ENCODE assay signal across 35 cellular contexts in genomic region chr6:5450073-5450472, GRCh38.
"Had no signal": no experiment of that assay in that cellular context is flagged by ENCODE, and none has a peak within 500 bp of the region (broad histone marks: within the 10 kb centered on the region; RNA-seq: fewer than 3 reads in every experiment).

No MANE protein-coding gene starts in this region.

- H3K27ac Mint-ChIP-seq: activated CD8-positive, alpha-beta memory T cell treated with anti-CD3 and anti-CD28 coated beads, Interleukin-2, amount 10 ng/mL, durations not matched to agents 7 days and 5 days; activated naive CD8-positive, alpha-beta T cell treated with anti-CD3 and anti-CD28 coated beads for 36 hours; T-helper 1 cell treated with Interleukin-12 subunit alpha and Interleukin-12 subunit beta and Interleukin-4 antibody, amounts not matched to agents 30 μg/mL and 1 μg/mL, for 36 hours; T-helper 2 cell treated with Interferon-gamma antibody and Interleukin-4, amounts not matched to agents 5 μg/mL and 100 μg/mL, for 36 hours; WTC11 had no signal

- H3K4me3 ChIP-seq: MG63, Peyer's patch, SJSA1 had no signal

- DNase-seq: activated CD4-positive, alpha-beta T cell treated with anti-CD3 and anti-CD28 coated beads for 4 hours; activated CD4-positive, alpha-beta T cell treated with anti-CD3 and anti-CD28 coated beads, Interleukin-2, amount 50 U/mL, for 48 hours; activated CD8-positive, alpha-beta memory T cell treated with anti-CD3 and anti-CD28 coated beads for 24 hours; activated CD8-positive, alpha-beta memory T cell treated with anti-CD3 and anti-CD28 coated beads, Interleukin-2, amount 10 ng/mL, durations not matched to agents 7 days and 5 days; activated CD8-positive, alpha-beta memory T cell treated with anti-CD3 and anti-CD28 coated beads, Interleukin-2, amount 50 U/mL, for 48 hours; activated gamma-delta T cell treated with Interleukin-2 at 50 U/mL for 16 hours; activated naive CD4-positive, alpha-beta T cell treated with anti-CD3 and anti-CD28 coated beads, Interleukin-2, amount 50 U/mL, for 16 hours; activated naive CD8-positive, alpha-beta T cell treated with anti-CD3 and anti-CD28 coated beads for 36 hours; amniotic stem cell; aorta; brain microvascular endothelial cell; central memory CD4-positive, alpha-beta T cell; Kasumi-1; KG1; MG63; NCI-H1048; NCI-H1105 treated with DMSO at 0.1 percent for 48 hours; NCI-H1436; NCI-H1694; NCI-H1930; NCI-H2081 treated with DMSO at 0.1 percent for 48 hours; NCI-H226; NCI-H524 treated with DMSO at 0.1 percent for 48 hours; NCI-H748 treated with DMSO at 0.1 percent for 48 hours; NK-92 treated with Interleukin-12 subunit alpha and Interleukin-12 subunit beta, amount 100 ng/mL, for 24 hours; PC-3; Peyer's patch; RPMI8226; SHP77 treated with DMSO at 0.1 percent for 48 hours; SK-N-SH had no signal

- H3K4me3 Mint-ChIP-seq: activated CD8-positive, alpha-beta memory T cell treated with anti-CD3 and anti-CD28 coated beads, Interleukin-2, amount 10 ng/mL, durations not matched to agents 7 days and 5 days; activated naive CD8-positive, alpha-beta T cell treated with anti-CD3 and anti-CD28 coated beads for 36 hours; T-helper 1 cell treated with Interleukin-12 subunit alpha and Interleukin-12 subunit beta and Interleukin-4 antibody, amounts not matched to agents 30 μg/mL and 1 μg/mL, for 36 hours; T-helper 2 cell treated with Interferon-gamma antibody and Interleukin-4, amounts not matched to agents 5 μg/mL and 100 μg/mL, for 36 hours; WTC11 had no signal

- H3K9ac ChIP-seq: SK-N-SH had no signal

- H3K36me3 Mint-ChIP-seq: activated CD8-positive, alpha-beta memory T cell treated with anti-CD3 and anti-CD28 coated beads, Interleukin-2, amount 10 ng/mL, durations not matched to agents 7 days and 5 days; WTC11 had no signal

- H3K4me1 ChIP-seq: Peyer's patch, SJSA1 had no signal

- H3K27ac ChIP-seq: brain microvascular endothelial cell, Peyer's patch, SJSA1 had no signal

- H3K4me2 ChIP-seq: SK-N-SH had no signal

- H3K36me3 ChIP-seq: brain microvascular endothelial cell, MG63, Peyer's patch, SJSA1 had no signal

- H3K9me3 ChIP-seq: MG63, Peyer's patch, SJSA1, SK-N-SH had no signal

- H3K9me3 Mint-ChIP-seq: activated naive CD8-positive, alpha-beta T cell treated with anti-CD3 and anti-CD28 coated beads for 36 hours; T-helper 1 cell treated with Interleukin-12 subunit alpha and Interleukin-12 subunit beta and Interleukin-4 antibody, amounts not matched to agents 30 μg/mL and 1 μg/mL, for 36 hours; T-helper 2 cell treated with Interferon-gamma antibody and Interleukin-4, amounts not matched to agents 5 μg/mL and 100 μg/mL, for 36 hours; WTC11 had no signal

- ATAC-seq: activated CD4-positive, CD25-positive, alpha-beta regulatory T cell treated with anti-CD3 and anti-CD28 coated beads, Interleukin-2, amount 50 U/mL, for 24 hours; activated CD8-positive, alpha-beta memory T cell treated with anti-CD3 and anti-CD28 coated beads, Interleukin-2, amount 10 ng/mL, durations not matched to agents 7 days and 5 days; WTC11 had no signal

- H3K4me1 Mint-ChIP-seq: activated CD8-positive, alpha-beta memory T cell treated with anti-CD3 and anti-CD28 coated beads, Interleukin-2, amount 10 ng/mL, durations not matched to agents 7 days and 5 days had no signal

- H3K27me3 ChIP-seq: brain microvascular endothelial cell, MG63, Peyer's patch, SJSA1 had no signal
